ENCODE assay signal across 11 cellular contexts in the genomic region with DNA sequence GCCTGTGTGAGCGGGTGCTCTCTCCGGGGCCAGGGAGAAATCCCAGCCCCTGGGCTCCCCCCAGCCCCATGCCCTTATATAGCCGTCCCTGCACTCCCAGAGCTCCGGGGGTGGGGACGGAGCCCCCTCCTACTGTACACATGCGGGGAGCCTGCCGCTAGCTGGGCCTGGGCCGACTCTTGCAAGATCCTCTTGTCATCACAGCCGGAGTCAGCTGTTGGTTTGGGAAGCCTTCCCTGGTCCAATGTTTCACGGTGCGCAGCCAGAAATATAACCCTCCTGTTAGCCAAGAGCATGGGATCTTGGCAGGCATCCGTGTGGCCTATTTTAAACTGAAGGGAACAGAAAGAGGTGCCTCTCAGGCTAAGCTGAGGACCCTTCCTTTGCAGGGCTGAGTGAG.
DNase-seq lines count a peak whose midpoint lies in the region; ATAC-seq and TF ChIP-seq lines count a peak whose summit lies in the region.
"Had no signal": no experiment of that assay in that cellular context is flagged by ENCODE, and none has a peak within 500 bp of the region (broad histone marks: within the 10 kb centered on the region; RNA-seq: fewer than 3 reads in every experiment).

No MANE protein-coding gene starts in this region.

- peaks cover 37% of the 10 kb centered on the region for H3K4me1 ChIP-seq in SJCRH30

- in situ Hi-C loops in brain microvascular endothelial cell (cut with HindIII; ENCODE audit: low pct_ligation_motif_present, low sequenced_read_pairs), result no loop called here

- H3K36me3 Mint-ChIP-seq in glutamatergic neuron (ENCODE audit: unreplicated experiment), result no peaks in the 10 kb centered on the region

- peaks cover 36% of the 10 kb centered on the region for H3K36me3 ChIP-seq in SJCRH30
- H3K36me3 ChIP-seq in brain microvascular endothelial cell (replicated peaks), result no peaks in the 10 kb centered on the region

- no peak for ATAC-seq in HG02852 (IDR thresholded peaks at IDR 0.05; ENCODE audit: unreplicated experiment)

- peaks cover 11% of the 10 kb centered on the region for H3K27me3 Mint-ChIP-seq in glutamatergic neuron (ENCODE audit: unreplicated experiment)

- no peaks in the 10 kb centered on the region for H3K27me3 ChIP-seq in SJCRH30
- H3K27me3 ChIP-seq in brain microvascular endothelial cell (replicated peaks), result no peaks in the 10 kb centered on the region

- H3K27ac ChIP-seq in SJCRH30 (peak overlapping the region; percentile 74), brain microvascular endothelial cell (no peak overlapping the region)

- peaks cover 57% of the 10 kb centered on the region for H3K4me1 Mint-ChIP-seq in glutamatergic neuron (ENCODE audit: low read depth, unreplicated experiment)

- H3K9me3 Mint-ChIP-seq in glutamatergic neuron (ENCODE audit: unreplicated experiment), result peaks cover 8% of the 10 kb centered on the region

- H3K4me3 ChIP-seq in SJCRH30 (no peak overlapping the region), brain microvascular endothelial cell (ENCODE audit: low read depth, low read length) (no peak overlapping the region)

- TF ChIP-seq CTCF in glutamatergic neuron (IDR thresholded peaks at IDR 0.05; ENCODE audit: partially characterized antibody, unreplicated experiment), result no peak
- TF ChIP-seq CTCF in brain microvascular endothelial cell (IDR thresholded peaks at IDR 0.05; ENCODE audit: low read depth, low read length, missing control alignments), result no peak

- H3K9me3 ChIP-seq in SJCRH30 (replicated peaks), result no peaks in the 10 kb centered on the region

- H3K27ac Mint-ChIP-seq in glutamatergic neuron (ENCODE audit: unreplicated experiment), result peak overlapping the region; percentile 67

- DNase-seq in AG08396 (ENCODE audit: low spot score) (peak; percentile 76), SJCRH30 (peak; percentile 91 to 93), glutamatergic neuron (no peak), nucleus accumbens (lab: John Stamatoyannopoulos, UW) (peak in 47 of 56 donors; percentile 4 to 82 (median 38)), NCI-H345 (lab: John Stamatoyannopoulos, UW) (no peak), HuH-7.5 (ENCODE audit: low spot score) (no peak), brain microvascular endothelial cell (no peak)
- DNase-seq: mammary epithelial cell; NCI-H187; stimulated activated CD4-positive, alpha-beta T cell treated with anti-CD3 and anti-CD28 coated beads, Interleukin-2, amount 100 ng/mL, for 24 hours had no signal

- peak overlapping the region; percentile 44 for H3K4me3 Mint-ChIP-seq in glutamatergic neuron (ENCODE audit: unreplicated experiment)

Comparison
In these comparisons a context has a peak if more than half of its experiments do, and no peak if none do; other contexts are left out.
1. DNase-seq: peak in AG08396 (single experiment), SJCRH30 (2 of 2) and nucleus accumbens (47 of 56); none in glutamatergic neuron (single experiment), NCI-H345 (single experiment), HuH-7.5 (single experiment) and brain microvascular endothelial cell (single experiment).